In the genomic region with DNA sequence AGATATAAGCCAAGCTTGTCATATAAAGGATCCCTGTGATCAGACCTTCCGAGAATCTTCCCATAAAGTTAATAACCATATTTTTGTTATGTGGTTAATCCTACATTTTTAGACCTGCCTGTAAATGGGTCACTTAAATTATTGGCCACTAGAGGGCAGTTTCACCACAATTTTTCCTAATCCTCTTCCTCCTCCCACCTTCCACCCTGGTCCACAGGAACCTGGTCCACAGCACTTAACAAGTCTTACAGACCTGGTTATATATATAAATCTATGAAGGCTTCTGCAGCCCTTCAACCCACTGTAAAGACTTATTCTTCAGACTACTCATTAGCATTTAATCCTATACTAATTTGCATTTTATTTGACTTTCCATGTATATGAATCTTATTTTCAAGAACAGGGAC, we compare ENCODE assay signal across 1 cellular context.
TF ChIP-seq lines count a peak whose summit lies in the region.

No MANE protein-coding gene starts in this region.

TF ChIP-seq in H1, 55 proteins besides CTCF, POLR2A, EP300 and RAD21:
- TF ChIP-seq HDAC6 (IDR thresholded peaks at IDR 0.05; ENCODE audit: low read depth, low read length) (no peak), CHD2 (IDR thresholded peaks at IDR 0.05; ENCODE audit: low read length) (no peak), KDM1A (IDR thresholded peaks at IDR 0.05; ENCODE audit: borderline replicate concordance, low read length) (no peak), TBP (IDR thresholded peaks at IDR 0.05; ENCODE audit: low read depth, low read length) (no peak), ASH2L (IDR thresholded peaks at IDR 0.05; ENCODE audit: low read length) (no peak), KDM4A (IDR thresholded peaks at IDR 0.05; ENCODE audit: low read depth, low read length, severe bottlenecking) (no peak), CBX5 (IDR thresholded peaks at IDR 0.05; ENCODE audit: low read depth, low read length) (no peak), GTF2F1 (IDR thresholded peaks at IDR 0.05; ENCODE audit: borderline replicate concordance, low read depth, low read length) (no peak), BCL11A (IDR thresholded peaks at IDR 0.05; ENCODE audit: low read depth in 2 of 2, low read length in 2 of 2) (no peak), EZH2 (IDR thresholded peaks at IDR 0.05; ENCODE audit: low read depth, low read length, severe bottlenecking) (no peak), JUND (IDR thresholded peaks at IDR 0.05; ENCODE audit: low read length) (no peak), TEAD4 (IDR thresholded peaks at IDR 0.05; ENCODE audit: low read depth, low read length) (no peak), BACH1 (IDR thresholded peaks at IDR 0.05; ENCODE audit: low read length) (no peak), SRF (IDR thresholded peaks at IDR 0.05; ENCODE audit: low read depth, low read length) (no peak), RXRA (IDR thresholded peaks at IDR 0.05; ENCODE audit: insufficient read depth, low read depth, low read length) (no peak), NANOG (IDR thresholded peaks at IDR 0.05; ENCODE audit: insufficient read depth, low read depth, low read length, poor library complexity, severe bottlenecking) (no peak), SIX5 (IDR thresholded peaks at IDR 0.05; ENCODE audit: low read depth, low read length) (no peak), YY1 (IDR thresholded peaks at IDR 0.05; ENCODE audit: low read depth, low read length) (no peak), CHD1 (IDR thresholded peaks at IDR 0.05; ENCODE audit: low read depth, low read length) (no peak)
- TF ChIP-seq, protein P1, sequence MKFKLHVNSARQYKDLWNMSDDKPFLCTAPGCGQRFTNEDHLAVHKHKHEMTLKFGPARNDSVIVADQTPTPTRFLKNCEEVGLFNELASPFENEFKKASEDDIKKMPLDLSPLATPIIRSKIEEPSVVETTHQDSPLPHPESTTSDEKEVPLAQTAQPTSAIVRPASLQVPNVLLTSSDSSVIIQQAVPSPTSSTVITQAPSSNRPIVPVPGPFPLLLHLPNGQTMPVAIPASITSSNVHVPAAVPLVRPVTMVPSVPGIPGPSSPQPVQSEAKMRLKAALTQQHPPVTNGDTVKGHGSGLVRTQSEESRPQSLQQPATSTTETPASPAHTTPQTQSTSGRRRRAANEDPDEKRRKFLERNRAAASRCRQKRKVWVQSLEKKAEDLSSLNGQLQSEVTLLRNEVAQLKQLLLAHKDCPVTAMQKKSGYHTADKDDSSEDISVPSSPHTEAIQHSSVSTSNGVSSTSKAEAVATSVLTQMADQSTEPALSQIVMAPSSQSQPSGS (IDR thresholded peaks at IDR 0.05; ENCODE audit: low read length), result no peak
TF ChIP-seq in H1: peak in this region for 0.
